Comparison of ENCODE assay signal across 30 cellular contexts in the genomic region with DNA sequence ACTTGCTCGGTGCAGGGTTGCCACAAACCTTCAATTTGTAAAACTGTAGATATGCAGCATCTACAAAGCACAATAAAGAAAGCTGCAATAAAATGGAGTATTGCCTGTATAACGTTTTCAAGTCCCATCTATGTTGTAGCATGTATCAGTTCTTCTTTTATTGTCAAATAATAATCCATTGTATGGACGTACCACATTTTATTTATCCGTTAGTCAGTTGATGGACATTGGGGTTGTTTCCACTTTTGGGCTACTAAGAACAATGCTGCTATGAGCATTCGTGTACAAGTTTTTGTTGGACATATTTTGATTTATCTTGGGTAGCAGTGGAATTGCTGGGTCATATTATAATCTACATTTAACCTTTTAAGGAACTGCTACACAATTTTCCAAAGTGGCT.
DNase-seq lines count a peak whose midpoint lies in the region; ATAC-seq, FAIRE-seq and TF ChIP-seq lines count a peak whose summit lies in the region.
"Had no signal": no experiment of that assay in that cellular context is flagged by ENCODE, and none has a peak within 500 bp of the region (broad histone marks: within the 10 kb centered on the region; RNA-seq: fewer than 3 reads in every experiment).

No MANE protein-coding gene starts in this region.

- H3K4me2 ChIP-seq in SK-N-SH: no peak overlapping the region
- H3K4me2 ChIP-seq: A549; BLaER1; BLaER1 treated with 17β-estradiol and CSF1 and Interleukin-3, amounts not matched to agents 10 nM and 100 nM had no signal

- H3K9me3 ChIP-seq in SK-N-SH: no peaks in the 10 kb centered on the region
- H3K9me3 ChIP-seq: A549, BE2C, BLaER1, Caco-2 had no signal

- no peaks in the 10 kb centered on the region for H3K36me3 ChIP-seq in SK-N-SH (replicated peaks in 1 of 2; ENCODE audit: control insufficient read depth in 1 of 2, insufficient read depth in 2 of 2, low read length in 1 of 2)
- H3K36me3 ChIP-seq: BE2C, BLaER1 had no signal

- no peak for TF ChIP-seq EP300 in SK-N-SH (IDR thresholded peaks at IDR 0.05; ENCODE audit: borderline replicate concordance in 1 of 2, low read depth in 1 of 2, low read length in 1 of 2)

- ATAC-seq in SK-N-SH treated with all-trans-retinoic acid at 6 μM for 48 hours (no peak), HG03457 (IDR thresholded peaks at IDR 0.05; ENCODE audit: unreplicated experiment) (no peak)
- ATAC-seq: A549; CD8-positive, alpha-beta T cell had no signal

- H4K20me1 ChIP-seq in SK-N-SH (ENCODE audit: insufficient read depth): no peaks in the 10 kb centered on the region
- H4K20me1 ChIP-seq: BLaER1; BLaER1 treated with 17β-estradiol and CSF1 and Interleukin-3, amounts not matched to agents 10 nM and 100 nM had no signal

- no peak for TF ChIP-seq CTCF in SK-N-SH (IDR thresholded peaks at IDR 0.05)

- no peaks in the 10 kb centered on the region for H3K9me2 ChIP-seq in SK-N-SH

- no peak overlapping the region for H3K4me3 ChIP-seq in SK-N-SH (ENCODE audit: low read depth in 2 of 2, low read length in 1 of 2)
- H3K4me3 ChIP-seq: A549; BLaER1; BLaER1 treated with 17β-estradiol and CSF1 and Interleukin-3, amounts not matched to agents 10 nM and 100 nM had no signal

- peaks cover 0 to 27% of the 10 kb centered on the region in 2 experiments; a peak in 2 of 4 replicates for H3K4me1 ChIP-seq in SK-N-SH (ENCODE audit: control insufficient read depth in 1 of 2, insufficient read depth in 2 of 2, low read depth in 1 of 2, low read length in 1 of 2)
- H3K4me1 ChIP-seq: A549; BLaER1; BLaER1 treated with 17β-estradiol and CSF1 and Interleukin-3, amounts not matched to agents 10 nM and 100 nM; Caco-2 had no signal

- POLR2A ChIA-PET in SK-N-SH (lab: Yijun Ruan, JAX): no interaction called here

- DNase-seq in SK-N-SH (no peak), GM19239 (ENCODE audit: insufficient read length, low spot score) (no peak)
- DNase-seq: 8988T; ACHN; AML-193; BE2C; C1 segment of cervical spinal cord; Caco-2; Calu3; CD4-positive, alpha-beta memory T cell; CD4-positive, alpha-beta T cell; CD4-positive, CD25-positive, alpha-beta regulatory T cell; CD8-positive, alpha-beta memory T cell; CD8-positive, alpha-beta T cell; COR-L47; DMS 273 treated with DMSO at 0.1 percent for 48 hours; DMS153; DMS53; DMS79; DMS79 treated with DMSO at 0.1 percent for 48 hours; DND-41; EL had no signal

- no peak overlapping the region for H3K9ac ChIP-seq in SK-N-SH
- H3K9ac ChIP-seq: BLaER1; BLaER1 treated with 17β-estradiol and CSF1 and Interleukin-3, amounts not matched to agents 10 nM and 100 nM had no signal

- WGBS in SK-N-SH (ENCODE audit: low lambda C conversion rate): 70% methylated on average over 5 of the region's 5 CpGs

- H3K27me3 ChIP-seq in SK-N-SH (ENCODE audit: insufficient read depth): no peaks in the 10 kb centered on the region
- H3K27me3 ChIP-seq: BE2C; BLaER1; BLaER1 treated with 17β-estradiol and CSF1 and Interleukin-3, amounts not matched to agents 10 nM and 100 nM had no signal

- FAIRE-seq in GM19239 (lab: Jason Lieb, UNC): peak; percentile 40
- FAIRE-seq: A204.1 had no signal

- H2AFZ ChIP-seq in SK-N-SH (ENCODE audit: low read depth): no peak overlapping the region

- CTCF ChIA-PET in SK-N-SH (lab: Yijun Ruan, JAX): interaction anchor here (1.1 to 2.2 kb wide), 3 partner anchors 10 to 255 kb away, joined by 4 to 10 read pairs (median 5); no protein-coding TSS in a partner anchor

- TF ChIP-seq RAD21 in SK-N-SH (IDR thresholded peaks at IDR 0.05; ENCODE audit: low read length): no peak

- no peaks in the 10 kb centered on the region for H3K79me2 ChIP-seq in SK-N-SH (ENCODE audit: insufficient read depth)

- no peak overlapping the region for H3K27ac ChIP-seq in SK-N-SH (ENCODE audit: low read depth in 2 of 2, low read length in 1 of 2)
- H3K27ac ChIP-seq: 22Rv1; A549; BLaER1; BLaER1 treated with 17β-estradiol and CSF1 and Interleukin-3, amounts not matched to agents 10 nM and 100 nM; C4-2B had no signal

- no peaks in the 10 kb centered on the region for H3F3A ChIP-seq in SK-N-SH (replicated peaks; ENCODE audit: insufficient read depth)

TF ChIP-seq in SK-N-SH treated with all-trans-retinoic acid at 6 μM for 48 hours, 23 proteins besides CTCF, POLR2A, EP300 and RAD21:
- peak; percentile 99 for TF ChIP-seq ZNF8 (CRISPR knock-in tag; IDR thresholded peaks at IDR 0.05)
- TF ChIP-seq, protein P1, sequence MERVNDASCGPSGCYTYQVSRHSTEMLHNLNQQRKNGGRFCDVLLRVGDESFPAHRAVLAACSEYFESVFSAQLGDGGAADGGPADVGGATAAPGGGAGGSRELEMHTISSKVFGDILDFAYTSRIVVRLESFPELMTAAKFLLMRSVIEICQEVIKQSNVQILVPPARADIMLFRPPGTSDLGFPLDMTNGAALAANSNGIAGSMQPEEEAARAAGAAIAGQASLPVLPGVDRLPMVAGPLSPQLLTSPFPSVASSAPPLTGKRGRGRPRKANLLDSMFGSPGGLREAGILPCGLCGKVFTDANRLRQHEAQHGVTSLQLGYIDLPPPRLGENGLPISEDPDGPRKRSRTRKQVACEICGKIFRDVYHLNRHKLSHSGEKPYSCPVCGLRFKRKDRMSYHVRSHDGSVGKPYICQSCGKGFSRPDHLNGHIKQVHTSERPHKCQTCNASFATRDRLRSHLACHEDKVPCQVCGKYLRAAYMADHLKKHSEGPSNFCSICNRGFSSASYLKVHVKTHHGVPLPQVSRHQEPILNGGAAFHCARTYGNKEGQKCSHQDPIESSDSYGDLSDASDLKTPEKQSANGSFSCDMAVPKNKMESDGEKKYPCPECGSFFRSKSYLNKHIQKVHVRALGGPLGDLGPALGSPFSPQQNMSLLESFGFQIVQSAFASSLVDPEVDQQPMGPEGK (CRISPR knock-in tag; IDR thresholded peaks at IDR 0.05; ENCODE audit: borderline replicate concordance): no peak
TF ChIP-seq in SK-N-SH treated with all-trans-retinoic acid at 6 μM for 48 hours: peak in this region for 1.

TF ChIP-seq in SK-N-SH, 30 proteins besides CTCF, POLR2A, EP300 and RAD21:
- TF ChIP-seq JUND (IDR thresholded peaks at IDR 0.05) (no peak), TCF12 (IDR thresholded peaks at IDR 0.05) (no peak), TEAD4 (IDR thresholded peaks at IDR 0.05; ENCODE audit: borderline replicate concordance, insufficient read depth) (no peak), FOSL2 (IDR thresholded peaks at IDR 0.05; ENCODE audit: borderline replicate concordance, low read depth) (no peak), NRF1 (IDR thresholded peaks at IDR 0.05; ENCODE audit: low read depth, low read length) (no peak), SIN3A (IDR thresholded peaks at IDR 0.05; ENCODE audit: borderline replicate concordance, low read depth, low read length) (no peak), EZH2phosphoT487 (IDR thresholded peaks at IDR 0.05; ENCODE audit: borderline replicate concordance, low read depth) (no peak), NFIC (IDR thresholded peaks at IDR 0.05; ENCODE audit: borderline replicate concordance) (no peak), CHD2 (IDR thresholded peaks at IDR 0.05; ENCODE audit: low read length, partially characterized antibody) (no peak), GATA2 (CRISPR knock-in tag; IDR thresholded peaks at IDR 0.05) (no peak), FOXM1 (IDR thresholded peaks at IDR 0.05; ENCODE audit: low read depth) (no peak), RCOR1 (IDR thresholded peaks at IDR 0.05; ENCODE audit: low read length) (no peak), GABPA (IDR thresholded peaks at IDR 0.05; ENCODE audit: low read depth) (no peak)
- TF ChIP-seq, protein P2, sequence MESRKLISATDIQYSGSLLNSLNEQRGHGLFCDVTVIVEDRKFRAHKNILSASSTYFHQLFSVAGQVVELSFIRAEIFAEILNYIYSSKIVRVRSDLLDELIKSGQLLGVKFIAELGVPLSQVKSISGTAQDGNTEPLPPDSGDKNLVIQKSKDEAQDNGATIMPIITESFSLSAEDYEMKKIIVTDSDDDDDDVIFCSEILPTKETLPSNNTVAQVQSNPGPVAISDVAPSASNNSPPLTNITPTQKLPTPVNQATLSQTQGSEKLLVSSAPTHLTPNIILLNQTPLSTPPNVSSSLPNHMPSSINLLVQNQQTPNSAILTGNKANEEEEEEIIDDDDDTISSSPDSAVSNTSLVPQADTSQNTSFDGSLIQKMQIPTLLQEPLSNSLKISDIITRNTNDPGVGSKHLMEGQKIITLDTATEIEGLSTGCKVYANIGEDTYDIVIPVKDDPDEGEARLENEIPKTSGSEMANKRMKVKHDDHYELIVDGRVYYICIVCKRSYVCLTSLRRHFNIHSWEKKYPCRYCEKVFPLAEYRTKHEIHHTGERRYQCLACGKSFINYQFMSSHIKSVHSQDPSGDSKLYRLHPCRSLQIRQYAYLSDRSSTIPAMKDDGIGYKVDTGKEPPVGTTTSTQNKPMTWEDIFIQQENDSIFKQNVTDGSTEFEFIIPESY (IDR thresholded peaks at IDR 0.05; ENCODE audit: borderline replicate concordance, low read depth): no peak
- TF ChIP-seq, protein P3, sequence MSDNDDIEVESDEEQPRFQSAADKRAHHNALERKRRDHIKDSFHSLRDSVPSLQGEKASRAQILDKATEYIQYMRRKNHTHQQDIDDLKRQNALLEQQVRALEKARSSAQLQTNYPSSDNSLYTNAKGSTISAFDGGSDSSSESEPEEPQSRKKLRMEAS (IDR thresholded peaks at IDR 0.05; ENCODE audit: low read depth): no peak
- TF ChIP-seq, protein P4, sequence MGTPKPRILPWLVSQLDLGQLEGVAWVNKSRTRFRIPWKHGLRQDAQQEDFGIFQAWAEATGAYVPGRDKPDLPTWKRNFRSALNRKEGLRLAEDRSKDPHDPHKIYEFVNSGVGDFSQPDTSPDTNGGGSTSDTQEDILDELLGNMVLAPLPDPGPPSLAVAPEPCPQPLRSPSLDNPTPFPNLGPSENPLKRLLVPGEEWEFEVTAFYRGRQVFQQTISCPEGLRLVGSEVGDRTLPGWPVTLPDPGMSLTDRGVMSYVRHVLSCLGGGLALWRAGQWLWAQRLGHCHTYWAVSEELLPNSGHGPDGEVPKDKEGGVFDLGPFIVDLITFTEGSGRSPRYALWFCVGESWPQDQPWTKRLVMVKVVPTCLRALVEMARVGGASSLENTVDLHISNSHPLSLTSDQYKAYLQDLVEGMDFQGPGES (IDR thresholded peaks at IDR 0.05; ENCODE audit: low read depth, low read length): no peak
